9 cellular contexts compared by ENCODE assay signal in genomic region chr7:144738708-144739314, GRCh38.
DNase-seq lines count a peak whose midpoint lies in the region; ATAC-seq and TF ChIP-seq lines count a peak whose summit lies in the region.
"Had no signal": no experiment of that assay in that cellular context is flagged by ENCODE, and none has a peak within 500 bp of the region (broad histone marks: within the 10 kb centered on the region; RNA-seq: fewer than 3 reads in every experiment).

No MANE protein-coding gene starts in this region.

- H2AFZ ChIP-seq in Loucy (ENCODE audit: low read length) = no peak overlapping the region

- no peak overlapping the region for H3K4me2 ChIP-seq in Loucy (ENCODE audit: low read depth, low read length, poor library complexity, severe bottlenecking)

- H3K27ac ChIP-seq in testis = no peak overlapping the region

- H3K4me1 Mint-ChIP-seq in activated CD8-positive, alpha-beta T cell treated with anti-CD3 and anti-CD28 coated beads, Interleukin-2, amount 10 ng/mL, durations not matched to agents 7 days and 5 days (ENCODE audit: low read depth) = no peaks in the 10 kb centered on the region

- no peaks in the 10 kb centered on the region for H3K27me3 Mint-ChIP-seq in activated CD8-positive, alpha-beta T cell treated with anti-CD3 and anti-CD28 coated beads, Interleukin-2, amount 10 ng/mL, durations not matched to agents 7 days and 5 days (ENCODE audit: low read depth)
- H3K27me3 Mint-ChIP-seq: natural killer cell treated with Interleukin-12 subunit alpha and Interleukin-12 subunit beta and Interleukin-15 and Interleukin-18, amount 100 ng/mL, for 72 hours had no signal

- POLR2A ChIA-PET in HEK293T (lab: Yijun Ruan, JAX) = no interaction called here
- POLR2A ChIA-PET in activated CD8-positive, alpha-beta T cell treated with anti-CD3 and anti-CD28 coated beads, Interleukin-2, amount 10 ng/mL, durations not matched to agents 7 days and 5 days (lab: Charles Lee) = interaction anchor here (0.6 kb wide), 1 partner anchor 113 kb away, joined by 3 read pairs; no protein-coding TSS in a partner anchor

- TF ChIP-seq POLR2A in testis (IDR thresholded peaks at IDR 0.05) = no peak

- H3K9me3 Mint-ChIP-seq in activated CD8-positive, alpha-beta T cell treated with anti-CD3 and anti-CD28 coated beads, Interleukin-2, amount 10 ng/mL, durations not matched to agents 7 days and 5 days (ENCODE audit: insufficient read depth) = no peaks in the 10 kb centered on the region
- H3K9me3 Mint-ChIP-seq: natural killer cell treated with Interleukin-12 subunit alpha and Interleukin-12 subunit beta and Interleukin-15 and Interleukin-18, amount 100 ng/mL, for 72 hours had no signal

- H3K4me3 Mint-ChIP-seq in activated CD8-positive, alpha-beta T cell treated with anti-CD3 and anti-CD28 coated beads, Interleukin-2, amount 10 ng/mL, durations not matched to agents 7 days and 5 days = no peak overlapping the region
- H3K4me3 Mint-ChIP-seq: natural killer cell treated with Interleukin-12 subunit alpha and Interleukin-12 subunit beta and Interleukin-15 and Interleukin-18, amount 100 ng/mL, for 72 hours had no signal

- no peak overlapping the region for H3K27ac Mint-ChIP-seq in activated CD8-positive, alpha-beta T cell treated with anti-CD3 and anti-CD28 coated beads, Interleukin-2, amount 10 ng/mL, durations not matched to agents 7 days and 5 days
- H3K27ac Mint-ChIP-seq: natural killer cell treated with Interleukin-12 subunit alpha and Interleukin-12 subunit beta and Interleukin-15 and Interleukin-18, amount 100 ng/mL, for 72 hours had no signal

- no peaks in the 10 kb centered on the region for H4K20me1 ChIP-seq in Loucy (ENCODE audit: insufficient read depth, low read length, poor library complexity, severe bottlenecking)

- no peaks in the 10 kb centered on the region for H3K79me2 ChIP-seq in Loucy (ENCODE audit: insufficient read depth, low read length)

- no peak for ATAC-seq in activated CD8-positive, alpha-beta T cell treated with anti-CD3 and anti-CD28 coated beads, Interleukin-2, amount 10 ng/mL, durations not matched to agents 7 days and 5 days
- no peak for ATAC-seq in sciatic nerve

- 57% methylated on average over 5 of the region's 5 CpGs for WGBS in testis, 2 donors

- H3K9me2 ChIP-seq in Loucy (replicated peaks; ENCODE audit: low read depth, low read length) = no peaks in the 10 kb centered on the region

- H3F3A ChIP-seq in Loucy (ENCODE audit: low read depth) = no peaks in the 10 kb centered on the region

- CTCF ChIA-PET in HEK293T (lab: Yijun Ruan, JAX) = interaction anchor here (0.5 to 1.5 kb wide), 3 partner anchors 97 to 225 kb away, joined by 3 to 5 read pairs (median 3); partner anchors contain the start of gene TPK1
- CTCF ChIA-PET in activated CD8-positive, alpha-beta T cell treated with anti-CD3 and anti-CD28 coated beads, Interleukin-2, amount 10 ng/mL, durations not matched to agents 7 days and 5 days (lab: Charles Lee) = interaction anchor here (0.6 to 2.2 kb wide), 13 partner anchors 10 to 1051 kb away, joined by 3 to 14 read pairs (median 3); partner anchors contain the start of gene TPK1

- no peaks in the 10 kb centered on the region for H3K36me3 Mint-ChIP-seq in activated CD8-positive, alpha-beta T cell treated with anti-CD3 and anti-CD28 coated beads, Interleukin-2, amount 10 ng/mL, durations not matched to agents 7 days and 5 days (ENCODE audit: low read depth)
- H3K36me3 Mint-ChIP-seq: natural killer cell treated with Interleukin-12 subunit alpha and Interleukin-12 subunit beta and Interleukin-15 and Interleukin-18, amount 100 ng/mL, for 72 hours had no signal

- H3K9me3 ChIP-seq in Loucy (ENCODE audit: insufficient read depth, low read depth, low read length) (no peaks in the 10 kb centered on the region), testis (no peaks in the 10 kb centered on the region)

- DNase-seq in Ammon's horn (ENCODE audit: low spot score) = peak; percentile 28
- DNase-seq in HEK293T (ENCODE audit: extremely low spot score) = peak; percentile 35
- DNase-seq in activated CD8-positive, alpha-beta T cell treated with anti-CD3 and anti-CD28 coated beads, Interleukin-2, amount 10 ng/mL, durations not matched to agents 7 days and 5 days = peak; percentile 32
- DNase-seq in hepatic stellate cell (ENCODE audit: low spot score) = peak; percentile 0
- peak; percentile 30 for DNase-seq in testis
- DNase-seq in sciatic nerve (ENCODE audit: low spot score) = no peak

- intact Hi-C loops in testis (cut with DNase I; ENCODE audit: low total_unique reads) (no loop called here), sciatic nerve (cut with DNase I) (no loop called here)

- H3K4me3 ChIP-seq in Loucy (ENCODE audit: low read length, poor library complexity, severe bottlenecking) (no peak overlapping the region), testis (no peak overlapping the region)

- no peak overlapping the region for H3K9ac ChIP-seq in Loucy (ENCODE audit: low read depth, low read length, poor library complexity, severe bottlenecking)

- TF ChIP-seq CTCF in GM12872 (IDR thresholded peaks at IDR 0.05; ENCODE audit: insufficient read depth, low read depth, low read length) (peak; percentile 65), Loucy (conservative IDR thresholded peaks at IDR 0.05; ENCODE audit: low read length) (peak; percentile 73), testis (IDR thresholded peaks at IDR 0.05) (peak; percentile 26 to 61 (median 48))

- H3K36me3 ChIP-seq in Loucy (ENCODE audit: insufficient read depth, low read length) = no peaks in the 10 kb centered on the region
- no peaks in the 10 kb centered on the region for H3K36me3 ChIP-seq in testis (ENCODE audit: low read depth, missing control alignments)

- H3K4me1 ChIP-seq in Loucy (ENCODE audit: insufficient read depth, low read length, poor library complexity, severe bottlenecking) (no peaks in the 10 kb centered on the region), testis (no peaks in the 10 kb centered on the region)

- H3K27me3 ChIP-seq in Loucy (ENCODE audit: insufficient read depth, low read length, poor library complexity, severe bottlenecking) (no peaks in the 10 kb centered on the region), testis (no peaks in the 10 kb centered on the region)

TF ChIP-seq in HEK293T, 16 proteins besides CTCF, POLR2A, EP300 and RAD21:
- TF ChIP-seq SP1 (IDR thresholded peaks at IDR 0.05) (no peak), FOXM1 (IDR thresholded peaks at IDR 0.05; ENCODE audit: borderline replicate concordance) (no peak), LEF1 (IDR thresholded peaks at IDR 0.05; ENCODE audit: borderline replicate concordance) (no peak), L3MBTL2 (conservative IDR thresholded peaks at IDR 0.05) (no peak), BHLHE40 (IDR thresholded peaks at IDR 0.05; ENCODE audit: borderline replicate concordance) (no peak), SUZ12 (IDR thresholded peaks at IDR 0.05) (no peak), PKNOX1 (IDR thresholded peaks at IDR 0.05) (no peak), ELF4 (IDR thresholded peaks at IDR 0.05) (no peak), HDGF (IDR thresholded peaks at IDR 0.05; ENCODE audit: borderline replicate concordance) (no peak), NFRKB (IDR thresholded peaks at IDR 0.05) (no peak), ZNF384 (IDR thresholded peaks at IDR 0.05) (no peak), FOXK2 (IDR thresholded peaks at IDR 0.05) (no peak), ARNT (IDR thresholded peaks at IDR 0.05) (no peak), CTBP1 (IDR thresholded peaks at IDR 0.05; ENCODE audit: borderline replicate concordance) (no peak), FOXA1 (IDR thresholded peaks at IDR 0.05) (no peak), TARDBP (IDR thresholded peaks at IDR 0.05) (no peak)
